ENCODE assay signal across 15 cellular contexts in genomic region chr5:106940301-106940846, GRCh38.
DNase-seq lines count a peak whose midpoint lies in the region; ATAC-seq and TF ChIP-seq lines count a peak whose summit lies in the region.
"Had no signal": no experiment of that assay in that cellular context is flagged by ENCODE, and none has a peak within 500 bp of the region (broad histone marks: within the 10 kb centered on the region; RNA-seq: fewer than 3 reads in every experiment).

No MANE protein-coding gene starts in this region.

- H3K79me2 ChIP-seq in hepatocyte, result no peaks in the 10 kb centered on the region

- CTCF ChIA-PET in Caco-2 (lab: Charles Lee) (no interaction called here), WTC11 (lab: Charles Lee) (no interaction called here)

- no peaks in the 10 kb centered on the region for H4K20me1 ChIP-seq in hepatocyte (ENCODE audit: insufficient read depth, poor library complexity, severe bottlenecking)

- POLR2A ChIA-PET in Caco-2 (lab: Charles Lee) (no interaction called here), WTC11 (lab: Charles Lee) (no interaction called here)

- no peaks in the 10 kb centered on the region for H3K9me2 ChIP-seq in hepatocyte (replicated peaks; ENCODE audit: insufficient read depth)

- H3K27ac Mint-ChIP-seq in Caco-2 (ENCODE audit: unreplicated experiment) (peak overlapping the region; percentile 94), WTC11 (no peak overlapping the region)
- H3K27ac Mint-ChIP-seq in natural killer cell treated with Interleukin-12 subunit alpha and Interleukin-12 subunit beta and Interleukin-15 and Interleukin-18, amount 100 ng/mL, for 72 hours, result no peak overlapping the region
- H3K27ac Mint-ChIP-seq: CD4-positive, alpha-beta T cell; HFFc6 had no signal

- no peak overlapping the region for H2AFZ ChIP-seq in hepatocyte

- TF ChIP-seq CTCF in Caco-2 (IDR thresholded peaks at IDR 0.05; ENCODE audit: insufficient read depth in 1 of 2, low read depth in 1 of 2, low read length in 1 of 2, severe bottlenecking in 1 of 2, unreplicated experiment in 1 of 2), result no peak
- TF ChIP-seq CTCF in WTC11 (IDR thresholded peaks at IDR 0.05), result no peak
- no peak for TF ChIP-seq CTCF in hepatocyte (IDR thresholded peaks at IDR 0.05; ENCODE audit: poor library complexity)
- no peak for TF ChIP-seq CTCF in right atrium auricular region (IDR thresholded peaks at IDR 0.05)

- intact Hi-C loops in Caco-2 (cut with micrococcal nuclease; ENCODE audit: unreplicated experiment), result loop anchor here (10.0 kb wide), 1 partner anchor 734 kb away; the partner anchor contains the start of gene EFNA5

- H3K9me3 Mint-ChIP-seq in Caco-2 (ENCODE audit: unreplicated experiment), result peaks cover 15% of the 10 kb centered on the region
- peaks cover 6% of the 10 kb centered on the region for H3K9me3 Mint-ChIP-seq in WTC11
- H3K9me3 Mint-ChIP-seq in natural killer cell treated with Interleukin-12 subunit alpha and Interleukin-12 subunit beta and Interleukin-15 and Interleukin-18, amount 100 ng/mL, for 72 hours, result no peaks in the 10 kb centered on the region

- H3K27me3 ChIP-seq in Caco-2 (replicated peaks; ENCODE audit: control insufficient read depth, insufficient read depth, low read length) (no peaks in the 10 kb centered on the region), hepatocyte (no peaks in the 10 kb centered on the region), right atrium auricular region (no peaks in the 10 kb centered on the region)

- no peak overlapping the region for H3K4me2 ChIP-seq in hepatocyte

- BruUV-seq in Caco-2 (replicated peaks; lab: Mats Ljungman, UMichigan), result no TSS peak

- ATAC-seq in HG03432 (IDR thresholded peaks at IDR 0.05; ENCODE audit: unreplicated experiment), result peak; percentile 62
- peak; percentile 18; the same call in 1 of the 2 replicates for ATAC-seq in WTC11
- ATAC-seq in natural killer cell treated with Interleukin-12 subunit alpha and Interleukin-12 subunit beta and Interleukin-15 and Interleukin-18, amount 100 ng/mL, for 72 hours, result no peak

- H3K4me1 ChIP-seq in Caco-2, result peaks cover 21% of the 10 kb centered on the region
- H3K4me1 ChIP-seq in hepatocyte (ENCODE audit: insufficient read depth), result peaks cover 3% of the 10 kb centered on the region
- H3K4me1 ChIP-seq in right atrium auricular region, result no peaks in the 10 kb centered on the region

- WGBS in hepatocyte (ENCODE audit: low lambda C conversion rate, missing lambda C conversion rate), result 91% methylated on average over 8 of the region's 8 CpGs

- peaks cover 18% of the 10 kb centered on the region for H3K4me1 Mint-ChIP-seq in Caco-2 (ENCODE audit: low read depth, unreplicated experiment)
- H3K4me1 Mint-ChIP-seq in WTC11, result peaks cover 4% of the 10 kb centered on the region; the same call in 1 of the 2 replicates
- no peaks in the 10 kb centered on the region for H3K4me1 Mint-ChIP-seq in natural killer cell treated with Interleukin-12 subunit alpha and Interleukin-12 subunit beta and Interleukin-15 and Interleukin-18, amount 100 ng/mL, for 72 hours (ENCODE audit: low read depth in 2 of 2)

- H3K36me3 ChIP-seq in Caco-2 (ENCODE audit: control insufficient read depth, insufficient read depth, low read length), result no peaks in the 10 kb centered on the region
- no peaks in the 10 kb centered on the region for H3K36me3 ChIP-seq in hepatocyte (replicated peaks; ENCODE audit: insufficient read depth, low read depth)
- no peaks in the 10 kb centered on the region for H3K36me3 ChIP-seq in right atrium auricular region

- H3K4me3 ChIP-seq in Caco-2 (ENCODE audit: low read depth, low read length), result no peak overlapping the region
- H3K4me3 ChIP-seq in hepatocyte, result no peak overlapping the region
- no peak overlapping the region for H3K4me3 ChIP-seq in right atrium auricular region

- H3K27ac ChIP-seq in hepatocyte (peak overlapping the region; percentile 70), right atrium auricular region (no peak overlapping the region)

- H3K4me3 Mint-ChIP-seq in Caco-2 (ENCODE audit: unreplicated experiment) (peak overlapping the region; percentile 41), WTC11 (no peak overlapping the region)
- no peak overlapping the region for H3K4me3 Mint-ChIP-seq in natural killer cell treated with Interleukin-12 subunit alpha and Interleukin-12 subunit beta and Interleukin-15 and Interleukin-18, amount 100 ng/mL, for 72 hours
- H3K4me3 Mint-ChIP-seq: CD4-positive, alpha-beta T cell; HFFc6 had no signal

- DNase-seq in Caco-2 (no peak), WTC11 (ENCODE audit: low spot score) (no peak), hepatocyte (ENCODE audit: low spot score) (no peak), right atrium auricular region (ENCODE audit: low spot score) (no peak), hippocampal formation (lab: John Stamatoyannopoulos, UW) (no peak)
- DNase-seq in natural killer cell treated with Interleukin-12 subunit alpha and Interleukin-12 subunit beta and Interleukin-15 and Interleukin-18, amount 100 ng/mL, for 72 hours (ENCODE audit: low spot score), result no peak
- DNase-seq: CD4-positive, alpha-beta T cell; HFFc6; Karpas-422; NCI-H1417 treated with DMSO at 0.1 percent for 48 hours; NCI-H1930; NCI-H345; NCI-H524 treated with DMSO at 0.1 percent for 48 hours; Right ventricle myocardium superior had no signal

- H3K27me3 Mint-ChIP-seq in Caco-2 (ENCODE audit: insufficient read depth, unreplicated experiment) (no peaks in the 10 kb centered on the region), WTC11 (ENCODE audit: low read depth) (no peaks in the 10 kb centered on the region)
- peaks cover 2 to 21% of the 10 kb centered on the region in 2 donors for H3K27me3 Mint-ChIP-seq in natural killer cell treated with Interleukin-12 subunit alpha and Interleukin-12 subunit beta and Interleukin-15 and Interleukin-18, amount 100 ng/mL, for 72 hours
- H3K27me3 Mint-ChIP-seq: CD4-positive, alpha-beta T cell had no signal

- H3K36me3 Mint-ChIP-seq in Caco-2 (ENCODE audit: insufficient read depth, unreplicated experiment), result peaks cover 10% of the 10 kb centered on the region
- H3K36me3 Mint-ChIP-seq in WTC11, result peaks cover 8% of the 10 kb centered on the region
- no peaks in the 10 kb centered on the region for H3K36me3 Mint-ChIP-seq in natural killer cell treated with Interleukin-12 subunit alpha and Interleukin-12 subunit beta and Interleukin-15 and Interleukin-18, amount 100 ng/mL, for 72 hours

- H3K9me3 ChIP-seq in Caco-2, result peaks cover 6% of the 10 kb centered on the region; the same call in 1 of the 2 replicates
- no peaks in the 10 kb centered on the region for H3K9me3 ChIP-seq in hepatocyte (ENCODE audit: low read depth)
- no peaks in the 10 kb centered on the region for H3K9me3 ChIP-seq in right atrium auricular region

TF ChIP-seq in WTC11, 78 proteins besides CTCF, POLR2A, EP300 and RAD21 (continues in another document):
- no peak for TF ChIP-seq ZNF138 (CRISPR knock-in tag; conservative IDR thresholded peaks at IDR 0.05)
- no peak for TF ChIP-seq ATF3 (CRISPR knock-in tag; conservative IDR thresholded peaks at IDR 0.05)
- TF ChIP-seq, protein P1, sequence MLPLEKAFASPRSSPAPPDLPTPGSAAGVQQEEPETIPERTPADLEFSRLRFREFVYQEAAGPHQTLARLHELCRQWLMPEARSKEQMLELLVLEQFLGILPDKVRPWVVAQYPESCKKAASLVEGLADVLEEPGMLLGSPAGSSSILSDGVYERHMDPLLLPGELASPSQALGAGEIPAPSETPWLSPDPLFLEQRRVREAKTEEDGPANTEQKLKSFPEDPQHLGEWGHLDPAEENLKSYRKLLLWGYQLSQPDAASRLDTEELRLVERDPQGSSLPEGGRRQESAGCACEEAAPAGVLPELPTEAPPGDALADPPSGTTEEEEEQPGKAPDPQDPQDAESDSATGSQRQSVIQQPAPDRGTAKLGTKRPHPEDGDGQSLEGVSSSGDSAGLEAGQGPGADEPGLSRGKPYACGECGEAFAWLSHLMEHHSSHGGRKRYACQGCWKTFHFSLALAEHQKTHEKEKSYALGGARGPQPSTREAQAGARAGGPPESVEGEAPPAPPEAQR (CRISPR knock-in tag; IDR thresholded peaks at IDR 0.05), result no peak
- TF ChIP-seq, protein P2, sequence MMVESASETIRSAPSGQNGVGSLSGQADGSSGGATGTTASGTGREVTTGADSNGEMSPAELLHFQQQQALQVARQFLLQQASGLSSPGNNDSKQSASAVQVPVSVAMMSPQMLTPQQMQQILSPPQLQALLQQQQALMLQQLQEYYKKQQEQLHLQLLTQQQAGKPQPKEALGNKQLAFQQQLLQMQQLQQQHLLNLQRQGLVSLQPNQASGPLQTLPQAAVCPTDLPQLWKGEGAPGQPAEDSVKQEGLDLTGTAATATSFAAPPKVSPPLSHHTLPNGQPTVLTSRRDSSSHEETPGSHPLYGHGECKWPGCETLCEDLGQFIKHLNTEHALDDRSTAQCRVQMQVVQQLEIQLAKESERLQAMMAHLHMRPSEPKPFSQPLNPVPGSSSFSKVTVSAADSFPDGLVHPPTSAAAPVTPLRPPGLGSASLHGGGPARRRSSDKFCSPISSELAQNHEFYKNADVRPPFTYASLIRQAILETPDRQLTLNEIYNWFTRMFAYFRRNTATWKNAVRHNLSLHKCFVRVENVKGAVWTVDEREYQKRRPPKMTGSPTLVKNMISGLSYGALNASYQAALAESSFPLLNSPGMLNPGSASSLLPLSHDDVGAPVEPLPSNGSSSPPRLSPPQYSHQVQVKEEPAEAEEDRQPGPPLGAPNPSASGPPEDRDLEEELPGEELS (CRISPR knock-in tag; IDR thresholded peaks at IDR 0.05), result no peak
- no peak for TF ChIP-seq PRRX2 (CRISPR knock-in tag; IDR thresholded peaks at IDR 0.05)
- no peak for TF ChIP-seq EMX1 (CRISPR knock-in tag; IDR thresholded peaks at IDR 0.05)
- no peak for TF ChIP-seq SMAD3 (CRISPR knock-in tag; IDR thresholded peaks at IDR 0.05; ENCODE audit: borderline replicate concordance)
- no peak for TF ChIP-seq ZNF232 (CRISPR knock-in tag; IDR thresholded peaks at IDR 0.05)
- TF ChIP-seq, protein P3, sequence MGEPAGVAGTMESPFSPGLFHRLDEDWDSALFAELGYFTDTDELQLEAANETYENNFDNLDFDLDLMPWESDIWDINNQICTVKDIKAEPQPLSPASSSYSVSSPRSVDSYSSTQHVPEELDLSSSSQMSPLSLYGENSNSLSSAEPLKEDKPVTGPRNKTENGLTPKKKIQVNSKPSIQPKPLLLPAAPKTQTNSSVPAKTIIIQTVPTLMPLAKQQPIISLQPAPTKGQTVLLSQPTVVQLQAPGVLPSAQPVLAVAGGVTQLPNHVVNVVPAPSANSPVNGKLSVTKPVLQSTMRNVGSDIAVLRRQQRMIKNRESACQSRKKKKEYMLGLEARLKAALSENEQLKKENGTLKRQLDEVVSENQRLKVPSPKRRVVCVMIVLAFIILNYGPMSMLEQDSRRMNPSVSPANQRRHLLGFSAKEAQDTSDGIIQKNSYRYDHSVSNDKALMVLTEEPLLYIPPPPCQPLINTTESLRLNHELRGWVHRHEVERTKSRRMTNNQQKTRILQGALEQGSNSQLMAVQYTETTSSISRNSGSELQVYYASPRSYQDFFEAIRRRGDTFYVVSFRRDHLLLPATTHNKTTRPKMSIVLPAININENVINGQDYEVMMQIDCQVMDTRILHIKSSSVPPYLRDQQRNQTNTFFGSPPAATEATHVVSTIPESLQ (CRISPR knock-in tag; IDR thresholded peaks at IDR 0.05), result no peak

Comparison
In these comparisons a context has a peak if more than half of its experiments do, and no peak if none do; other contexts are left out.
1. ATAC-seq: peak in HG03432 (single experiment) and WTC11 (single experiment); none in natural killer cell treated with Interleukin-12 subunit alpha and Interleukin-12 subunit beta and Interleukin-15 and Interleukin-18, amount 100 ng/mL, for 72 hours (0 of 2).